26 cellular contexts compared by ENCODE assay signal in genomic region chr12:5713599-5714001, GRCh38.
DNase-seq lines count a peak whose midpoint lies in the region; ATAC-seq and TF ChIP-seq lines count a peak whose summit lies in the region.
"Had no signal": no experiment of that assay in that cellular context is flagged by ENCODE, and none has a peak within 500 bp of the region (broad histone marks: within the 10 kb centered on the region; RNA-seq: fewer than 3 reads in every experiment).

No MANE protein-coding gene starts in this region.

- H3K36me3 ChIP-seq in left ventricle myocardium inferior (no peaks in the 10 kb centered on the region), tibial artery (no peaks in the 10 kb centered on the region)
- H3K36me3 ChIP-seq: Peyer's patch had no signal

- H3K27ac ChIP-seq in left ventricle myocardium inferior (replicated peaks), result peak overlapping the region; percentile 30
- no peak overlapping the region for H3K27ac ChIP-seq in tibial artery
- H3K27ac ChIP-seq: C4-2B, HL-60, KMS-11, Peyer's patch had no signal

- no peak overlapping the region for H3K4me3 Mint-ChIP-seq in osteocyte (ENCODE audit: unreplicated experiment)
- H3K4me3 Mint-ChIP-seq: CD8-positive, alpha-beta memory T cell; IgD-negative memory B cell had no signal

- no peaks in the 10 kb centered on the region for H3K9me3 Mint-ChIP-seq in osteocyte (ENCODE audit: unreplicated experiment)

- H3K27me3 Mint-ChIP-seq in osteocyte (ENCODE audit: unreplicated experiment), result no peaks in the 10 kb centered on the region

- H3K4me1 ChIP-seq in left ventricle myocardium inferior (peaks cover 6% of the 10 kb centered on the region), tibial artery (peaks cover 0 to 13% (median 4%) of the 10 kb centered on the region in 4 donors)

- H3K27me3 ChIP-seq in left ventricle myocardium inferior (ENCODE audit: low read depth) (peaks cover 7% of the 10 kb centered on the region), tibial artery (no peaks in the 10 kb centered on the region)
- H3K27me3 ChIP-seq: Peyer's patch had no signal

- H3K27ac Mint-ChIP-seq in osteocyte (ENCODE audit: unreplicated experiment), result no peak overlapping the region
- H3K27ac Mint-ChIP-seq: CD8-positive, alpha-beta memory T cell; IgD-negative memory B cell had no signal

- no peaks in the 10 kb centered on the region for H3K9me3 ChIP-seq in left ventricle myocardium inferior (replicated peaks)
- H3K9me3 ChIP-seq in tibial artery, result no peaks in the 10 kb centered on the region
- H3K9me3 ChIP-seq: Peyer's patch had no signal

- DNase-seq in Right ventricle myocardium inferior (ENCODE audit: missing footprints) (no peak), left ventricle myocardium inferior (peak; percentile 18), osteocyte (ENCODE audit: extremely low spot score, unreplicated experiment) (peak; percentile 30), tibial artery (peak; percentile 50 to 65), NCI-H1092 (lab: John Stamatoyannopoulos, UW) (no peak), NCI-H510A treated with DMSO at 0.1 percent for 48 hours (lab: John Stamatoyannopoulos, UW) (no peak), occipital lobe (lab: John Stamatoyannopoulos, UW) (no peak), activated T-cell treated with anti-CD3 and anti-CD28 coated beads for 4 hours (no peak)
- DNase-seq: Calu3; CD8-positive, alpha-beta memory T cell; DMS79 treated with DMSO at 0.1 percent for 48 hours; GF-D8; GOT3; HCEC 1CT; MM.1S; NCI-H1417; NCI-H1694; NCI-H2029 treated with DMSO at 0.1 percent for 48 hours; NCI-H2227 treated with DMSO at 0.1 percent for 48 hours; NCI-H69; OCI-M1; Peyer's patch had no signal

- H3K4me1 Mint-ChIP-seq in osteocyte (ENCODE audit: unreplicated experiment), result peaks cover 6% of the 10 kb centered on the region
- H3K4me1 Mint-ChIP-seq: CD8-positive, alpha-beta memory T cell; IgD-negative memory B cell had no signal

- TF ChIP-seq CTCF in left ventricle myocardium inferior (IDR thresholded peaks at IDR 0.05; ENCODE audit: borderline replicate concordance) (no peak), osteocyte (IDR thresholded peaks at IDR 0.05) (no peak), tibial artery (IDR thresholded peaks at IDR 0.05) (no peak)

- ATAC-seq in Right ventricle myocardium inferior, result peak; percentile 84

- H3K36me3 Mint-ChIP-seq in osteocyte (ENCODE audit: unreplicated experiment), result no peaks in the 10 kb centered on the region
- H3K36me3 Mint-ChIP-seq: CD8-positive, alpha-beta memory T cell had no signal

- H3K4me3 ChIP-seq in left ventricle myocardium inferior, result no peak overlapping the region
- H3K4me3 ChIP-seq in tibial artery, result no peak overlapping the region
- H3K4me3 ChIP-seq: Peyer's patch had no signal

- intact Hi-C loops in Right ventricle myocardium inferior (cut with DNase I) (no loop called here), left ventricle myocardium inferior (cut with micrococcal nuclease) (no loop called here), tibial artery (cut with DNase I; ENCODE audit: low total_unique reads) (no loop called here)

Comparison
In these comparisons a context has a peak if more than half of its experiments do, and no peak if none do; other contexts are left out.
1. DNase-seq: peak in left ventricle myocardium inferior (single experiment), osteocyte (single experiment) and tibial artery (2 of 2); none in Right ventricle myocardium inferior (single experiment), NCI-H1092 (single experiment), NCI-H510A treated with DMSO at 0.1 percent for 48 hours (single experiment), occipital lobe (single experiment) and activated T-cell treated with anti-CD3 and anti-CD28 coated beads for 4 hours (single experiment).